25 cellular contexts compared by ENCODE assay signal in the genomic region with DNA sequence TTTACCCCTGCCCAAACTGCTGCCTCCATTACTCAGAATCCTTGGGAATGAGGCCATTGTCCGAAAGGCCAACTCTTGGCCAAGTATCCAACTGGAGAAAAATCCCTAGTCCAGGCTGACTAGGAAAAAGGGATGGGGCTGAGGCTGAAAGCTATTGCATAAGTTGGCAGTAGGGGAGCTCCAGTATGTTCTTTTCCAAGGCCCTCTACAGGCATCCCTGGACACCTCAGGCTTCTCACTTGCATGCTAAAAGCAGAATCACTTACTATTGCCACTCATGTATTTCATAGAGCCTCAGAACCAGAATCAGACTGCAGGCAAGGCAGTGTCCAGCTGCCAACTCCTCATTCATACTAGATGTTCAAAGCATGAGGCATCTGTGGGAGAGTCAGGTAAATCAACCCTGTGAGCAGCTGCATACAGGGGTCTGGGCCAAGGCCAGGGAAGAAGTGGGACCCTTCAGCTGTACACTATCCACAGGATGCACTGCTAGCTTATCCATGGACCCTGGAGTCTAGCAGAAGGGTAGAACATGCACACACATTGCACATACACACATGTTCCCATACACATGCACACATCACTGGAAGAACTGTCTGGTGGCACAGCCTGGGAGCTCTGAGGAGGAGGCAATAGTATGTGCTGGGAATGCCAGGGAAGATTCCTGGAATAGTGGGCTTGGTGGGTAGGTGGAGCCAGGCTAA.
"Had no signal": no experiment of that assay in that cellular context is flagged by ENCODE, and none has a peak within 500 bp of the region (broad histone marks: within the 10 kb centered on the region; RNA-seq: fewer than 3 reads in every experiment).

No MANE protein-coding gene starts in this region.

- DNase-seq: activated CD4-positive, alpha-beta memory T cell treated with anti-CD3 and anti-CD28 coated beads, Interleukin-2, amount 10 ng/mL, durations not matched to agents 7 days and 5 days; activated CD4-positive, alpha-beta T cell treated with anti-CD3 and anti-CD28 coated beads for 48 hours; activated CD4-positive, CD25-positive, alpha-beta regulatory T cell; activated gamma-delta T cell treated with Interleukin-2 at 50 U/mL for 16 hours; anterior cingulate cortex; body of pancreas; effector CD4-positive, alpha-beta T cell; erythroblast; foreskin keratinocyte; kidney glomerular epithelial cell; left ventricle myocardium inferior; pancreas; right cardiac atrium; stimulated activated CD4-positive, alpha-beta T cell treated with anti-CD3 and anti-CD28 coated beads, Interleukin-4, amount 100 ng/mL, for 24 hours; stimulated activated naive CD8-positive, alpha-beta T cell treated with anti-CD3 and anti-CD28 coated beads, Interleukin-15, Interleukin-2, amounts not matched to agents 100 U/mL and 50 U/mL, for 24 hours; substantia nigra; T1000; thyroid gland; upper lobe of right lung had no signal

- FAIRE-seq: pancreas had no signal

- ATAC-seq: body of pancreas; foreskin keratinocyte; pancreas; right cardiac atrium; stimulated activated naive CD8-positive, alpha-beta T cell treated with anti-CD3 and anti-CD28 coated beads, Interleukin-15, Interleukin-2, amounts not matched to agents 100 U/mL and 50 U/mL, for 24 hours; upper lobe of right lung had no signal

- H3K27ac ChIP-seq: body of pancreas, foreskin keratinocyte, left ventricle myocardium inferior, neutrophil, pancreas, thyroid gland, upper lobe of right lung had no signal

- H3K4me3 Mint-ChIP-seq: activated CD4-positive, alpha-beta memory T cell treated with anti-CD3 and anti-CD28 coated beads, Interleukin-2, amount 10 ng/mL, durations not matched to agents 7 days and 5 days; activated naive CD4-positive, alpha-beta T cell treated with anti-CD3 and anti-CD28 coated beads, Interleukin-2, amount 50 U/mL, for 24 hours; activated T-helper 1 cell treated with anti-CD3 and anti-CD28 coated beads, Interleukin-12 subunit alpha, Interleukin-12 subunit beta, Interleukin-2, Interleukin-4 antibody, amounts not matched to agents 30 ng/mL and 10 ng/mL and 1 ng/mL, durations not matched to agents 14 hours and 24 hours and 36 hours; dendritic cell treated with granulocyte-macrophage colony-stimulating factor and Interleukin-4, amounts not matched to agents 40 ng/mL and 50 ng/mL, for 4 days; nephron; T-helper 1 cell treated with Interleukin-12 subunit alpha and Interleukin-12 subunit beta and Interleukin-4 antibody, amounts not matched to agents 30 μg/mL and 1 μg/mL, for 36 hours had no signal

- H3K27me3 ChIP-seq: body of pancreas, thyroid gland, upper lobe of right lung had no signal

- H3K4me1 Mint-ChIP-seq: activated CD4-positive, alpha-beta memory T cell treated with anti-CD3 and anti-CD28 coated beads, Interleukin-2, amount 10 ng/mL, durations not matched to agents 7 days and 5 days; activated naive CD4-positive, alpha-beta T cell treated with anti-CD3 and anti-CD28 coated beads, Interleukin-2, amount 50 U/mL, for 24 hours had no signal

- H3K36me3 Mint-ChIP-seq: activated naive CD4-positive, alpha-beta T cell treated with anti-CD3 and anti-CD28 coated beads, Interleukin-2, amount 50 U/mL, for 24 hours had no signal

- H3K4me3 ChIP-seq: body of pancreas, left ventricle myocardium inferior, pancreas, thyroid gland, upper lobe of right lung had no signal

- H3K9me3 ChIP-seq: body of pancreas, left ventricle myocardium inferior, neutrophil, pancreas, thyroid gland, upper lobe of right lung had no signal

- H3K9me3 Mint-ChIP-seq: activated CD4-positive, alpha-beta memory T cell treated with anti-CD3 and anti-CD28 coated beads, Interleukin-2, amount 10 ng/mL, durations not matched to agents 7 days and 5 days; activated naive CD4-positive, alpha-beta T cell treated with anti-CD3 and anti-CD28 coated beads, Interleukin-2, amount 50 U/mL, for 24 hours; activated T-helper 1 cell treated with anti-CD3 and anti-CD28 coated beads, Interleukin-12 subunit alpha, Interleukin-12 subunit beta, Interleukin-2, Interleukin-4 antibody, amounts not matched to agents 30 ng/mL and 10 ng/mL and 1 ng/mL, durations not matched to agents 14 hours and 24 hours and 36 hours; dendritic cell treated with granulocyte-macrophage colony-stimulating factor and Interleukin-4, amounts not matched to agents 40 ng/mL and 50 ng/mL, for 4 days; nephron; T-helper 1 cell treated with Interleukin-12 subunit alpha and Interleukin-12 subunit beta and Interleukin-4 antibody, amounts not matched to agents 30 μg/mL and 1 μg/mL, for 36 hours had no signal

- H3K4me1 ChIP-seq: body of pancreas, foreskin keratinocyte, left ventricle myocardium inferior, pancreas, thyroid gland, upper lobe of right lung had no signal

- H3K36me3 ChIP-seq: left ventricle myocardium inferior, neutrophil, pancreas, thyroid gland, upper lobe of right lung had no signal

- H3K27ac Mint-ChIP-seq: activated CD4-positive, alpha-beta memory T cell treated with anti-CD3 and anti-CD28 coated beads, Interleukin-2, amount 10 ng/mL, durations not matched to agents 7 days and 5 days; activated naive CD4-positive, alpha-beta T cell treated with anti-CD3 and anti-CD28 coated beads, Interleukin-2, amount 50 U/mL, for 24 hours; activated T-helper 1 cell treated with anti-CD3 and anti-CD28 coated beads, Interleukin-12 subunit alpha, Interleukin-12 subunit beta, Interleukin-2, Interleukin-4 antibody, amounts not matched to agents 30 ng/mL and 10 ng/mL and 1 ng/mL, durations not matched to agents 14 hours and 24 hours and 36 hours; dendritic cell treated with granulocyte-macrophage colony-stimulating factor and Interleukin-4, amounts not matched to agents 40 ng/mL and 50 ng/mL, for 4 days; nephron; T-helper 1 cell treated with Interleukin-12 subunit alpha and Interleukin-12 subunit beta and Interleukin-4 antibody, amounts not matched to agents 30 μg/mL and 1 μg/mL, for 36 hours had no signal
